In genomic region chr1:156498447-156499193, GRCh38 we compare ENCODE assay signal across 8 cellular contexts. TPM values are rescaled to one million over a fixed set of nuclear protein-coding genes. Genes with fewer than 3 reads are reported as not detected.
DNase-seq lines count a peak whose midpoint lies in the region; TF ChIP-seq lines count a peak whose summit lies in the region.

No MANE protein-coding gene starts in this region.

- no peaks in the 10 kb centered on the region for H3K27me3 Mint-ChIP-seq in activated naive CD4-positive, alpha-beta T cell treated with anti-CD3 and anti-CD28 coated beads for 36 hours (ENCODE audit: low read depth)
- H3K27me3 Mint-ChIP-seq in activated naive CD8-positive, alpha-beta T cell treated with anti-CD3 and anti-CD28 coated beads for 36 hours: no peaks in the 10 kb centered on the region

- H3K4me2 ChIP-seq in hepatocyte: peak overlapping the region; percentile 95
- H3K4me2 ChIP-seq in skeletal muscle satellite cell (ENCODE audit: low read length): peak overlapping the region; percentile 92

- peak overlapping the region; percentile 89 for H3K4me3 Mint-ChIP-seq in activated naive CD4-positive, alpha-beta T cell treated with anti-CD3 and anti-CD28 coated beads for 36 hours
- peak overlapping the region; percentile 87 for H3K4me3 Mint-ChIP-seq in activated naive CD8-positive, alpha-beta T cell treated with anti-CD3 and anti-CD28 coated beads for 36 hours

- peaks cover 68% of the 10 kb centered on the region for H3K79me2 ChIP-seq in hepatocyte

- H3K27me3 ChIP-seq in hepatocyte: no peaks in the 10 kb centered on the region
- no peaks in the 10 kb centered on the region for H3K27me3 ChIP-seq in skeletal muscle satellite cell (ENCODE audit: control insufficient read depth, insufficient read depth, low read length)

- 29% methylated on average over 11 of the region's 11 CpGs for WGBS in hepatocyte (ENCODE audit: low lambda C conversion rate, missing lambda C conversion rate)

- H3K36me3 ChIP-seq in hepatocyte (replicated peaks; ENCODE audit: insufficient read depth, low read depth) (no peaks in the 10 kb centered on the region), skeletal muscle satellite cell (ENCODE audit: insufficient read depth, low read length) (peaks cover 7% of the 10 kb centered on the region)

- H3K9me3 ChIP-seq in hepatocyte (ENCODE audit: low read depth): no peaks in the 10 kb centered on the region
- no peaks in the 10 kb centered on the region for H3K9me3 ChIP-seq in skeletal muscle satellite cell (replicated peaks; ENCODE audit: low read length)

- peaks cover 64% of the 10 kb centered on the region for H4K20me1 ChIP-seq in hepatocyte (ENCODE audit: insufficient read depth, poor library complexity, severe bottlenecking)

- H2AFZ ChIP-seq in hepatocyte: no peak overlapping the region

- no peaks in the 10 kb centered on the region for H3K36me3 Mint-ChIP-seq in activated naive CD4-positive, alpha-beta T cell treated with anti-CD3 and anti-CD28 coated beads for 36 hours (ENCODE audit: low read depth)
- peaks cover 12% of the 10 kb centered on the region for H3K36me3 Mint-ChIP-seq in activated naive CD8-positive, alpha-beta T cell treated with anti-CD3 and anti-CD28 coated beads for 36 hours

- peak overlapping the region; percentile 63 for H3K27ac Mint-ChIP-seq in activated naive CD4-positive, alpha-beta T cell treated with anti-CD3 and anti-CD28 coated beads for 36 hours
- H3K27ac Mint-ChIP-seq in activated naive CD8-positive, alpha-beta T cell treated with anti-CD3 and anti-CD28 coated beads for 36 hours: peak overlapping the region; percentile 65

- H3K9me2 ChIP-seq in hepatocyte (replicated peaks; ENCODE audit: insufficient read depth): no peaks in the 10 kb centered on the region

- no peaks in the 10 kb centered on the region for H3K9me3 Mint-ChIP-seq in activated naive CD4-positive, alpha-beta T cell treated with anti-CD3 and anti-CD28 coated beads for 36 hours
- no peaks in the 10 kb centered on the region for H3K9me3 Mint-ChIP-seq in activated naive CD8-positive, alpha-beta T cell treated with anti-CD3 and anti-CD28 coated beads for 36 hours

- H3K9ac ChIP-seq in skeletal muscle satellite cell (ENCODE audit: low read depth, low read length): peak overlapping the region; percentile 99

- CTCF ChIA-PET in activated naive CD4-positive, alpha-beta T cell treated with anti-CD3 and anti-CD28 coated beads for 36 hours (lab: Charles Lee): interaction anchor here (0.6 to 18.1 kb wide), 4 partner anchors 15 to 100 kb away, joined by 3 to 306 read pairs (median 4); no protein-coding TSS in a partner anchor

- intact Hi-C loops in activated naive CD4-positive, alpha-beta T cell treated with anti-CD3 and anti-CD28 coated beads for 36 hours (cut with micrococcal nuclease): loop anchor here (1.0 kb wide), 1 partner anchor 8 kb away; no protein-coding TSS in a partner anchor

- H3K4me3 ChIP-seq in hepatocyte: peak overlapping the region; percentile 98
- peak overlapping the region; percentile 89 for H3K4me3 ChIP-seq in skeletal muscle satellite cell (ENCODE audit: low read length)

- no peak for TF ChIP-seq CTCF in hepatocyte (IDR thresholded peaks at IDR 0.05; ENCODE audit: poor library complexity)

- H3K4me1 Mint-ChIP-seq in activated naive CD4-positive, alpha-beta T cell treated with anti-CD3 and anti-CD28 coated beads for 36 hours (ENCODE audit: low read depth): peaks cover 73% of the 10 kb centered on the region
- H3K4me1 Mint-ChIP-seq in activated naive CD8-positive, alpha-beta T cell treated with anti-CD3 and anti-CD28 coated beads for 36 hours: peaks cover 75% of the 10 kb centered on the region

- peaks cover 46% of the 10 kb centered on the region for H3K4me1 ChIP-seq in hepatocyte (ENCODE audit: insufficient read depth)
- peaks cover 69% of the 10 kb centered on the region for H3K4me1 ChIP-seq in skeletal muscle satellite cell (ENCODE audit: control insufficient read depth, insufficient read depth, low read length)

- DNase-seq in activated naive CD4-positive, alpha-beta T cell treated with anti-CD3 and anti-CD28 coated beads for 36 hours: no peak
- no peak for DNase-seq in activated naive CD4-positive, alpha-beta T cell (lab: John Stamatoyannopoulos, UW)
- no peak for DNase-seq in activated naive CD8-positive, alpha-beta T cell treated with anti-CD3 and anti-CD28 coated beads for 36 hours
- DNase-seq in hepatocyte (ENCODE audit: low spot score) (no peak), NOMO-1 treated with dmso at 0.1 percent for 144 hours (lab: John Stamatoyannopoulos, UW; ENCODE audit: unreplicated experiment) (no peak), NCI-H146 treated with DMSO at 0.1 percent for 48 hours (lab: John Stamatoyannopoulos, UW; ENCODE audit: unreplicated experiment) (no peak), putamen (ENCODE audit: low spot score) (no peak)

- peak overlapping the region; percentile 100 for H3K27ac ChIP-seq in hepatocyte

RNA-seq across cellular contexts. Expression of gene MEF2D, which starts 2.0 kb away (rescaled TPM):
- 10 to 100 TPM; 28.8 to 32.8 TPM for total RNA-seq in activated naive CD4-positive, alpha-beta T cell treated with anti-CD3 and anti-CD28 coated beads for 36 hours
- total RNA-seq in activated naive CD8-positive, alpha-beta T cell treated with anti-CD3 and anti-CD28 coated beads for 36 hours: 10 to 100 TPM; 25.7 to 27.8 TPM
- 9.6 and 20.1 TPM in 2 replicates for total RNA-seq in hepatocyte
- polyA plus RNA-seq in hepatocyte: 25.1 and 30.8 TPM in 2 replicates
- total RNA-seq in skeletal muscle satellite cell (2012; rRNA removed): 7.9 and 12.0 TPM in 2 replicates
